In genomic region chr6:35602133-35602946, GRCh38 we compare ENCODE assay signal across 7 cellular contexts.
DNase-seq lines count a peak whose midpoint lies in the region; ATAC-seq and TF ChIP-seq lines count a peak whose summit lies in the region.

No MANE protein-coding gene starts in this region.

- H3K27ac ChIP-seq in heart right ventricle (peak overlapping the region; percentile 84 to 96 (median 91)), skin epidermis (peak overlapping the region; percentile 54 to 98 (median 84))

- peak overlapping the region; percentile 19 to 72 (median 63) for H3K4me3 Mint-ChIP-seq in IgD-negative memory B cell
- peak overlapping the region; percentile 72 for H3K4me3 Mint-ChIP-seq in activated T-helper 17 cell treated with anti-CD3 and anti-CD28 coated beads, Interleukin-2, amount 50 U/mL, for 72 hours

- H3K27me3 Mint-ChIP-seq in IgD-negative memory B cell = no peaks in the 10 kb centered on the region
- H3K27me3 Mint-ChIP-seq in activated T-helper 17 cell treated with anti-CD3 and anti-CD28 coated beads, Interleukin-2, amount 50 U/mL, for 72 hours = no peaks in the 10 kb centered on the region

- no peak for ATAC-seq in activated T-helper 17 cell treated with anti-CD3 and anti-CD28 coated beads, Interleukin-2, amount 50 U/mL, for 72 hours (replicated peaks)
- ATAC-seq in heart right ventricle = peak; percentile 54 to 89 (median 82)

- peaks cover 7% of the 10 kb centered on the region for H3K36me3 Mint-ChIP-seq in IgD-negative memory B cell
- H3K36me3 Mint-ChIP-seq in activated T-helper 17 cell treated with anti-CD3 and anti-CD28 coated beads, Interleukin-2, amount 50 U/mL, for 72 hours (ENCODE audit: low read depth) = peaks cover 14% of the 10 kb centered on the region

- peak overlapping the region in 7 of 10 donors; percentile 8 to 41 (median 29) for H3K4me3 ChIP-seq in heart right ventricle
- peak overlapping the region in 1 of 7 experiments; percentile 2 for H3K4me3 ChIP-seq in skin epidermis

- H3K9me3 Mint-ChIP-seq in IgD-negative memory B cell = no peaks in the 10 kb centered on the region
- H3K9me3 Mint-ChIP-seq in activated T-helper 17 cell treated with anti-CD3 and anti-CD28 coated beads, Interleukin-2, amount 50 U/mL, for 72 hours = no peaks in the 10 kb centered on the region

- H3K36me3 ChIP-seq in heart right ventricle = peaks cover 0 to 17% (median 0%) of the 10 kb centered on the region in 9 donors

- DNase-seq in heart right ventricle (no peak), NCI-H2081 (lab: John Stamatoyannopoulos, UW) (no peak), glomerular visceral epithelial cell (ENCODE audit: extremely low spot score) (no peak), hippocampal formation (lab: John Stamatoyannopoulos, UW) (no peak)

- 20 to 34% methylated on average over 6 of the region's 6 CpGs for WGBS in heart right ventricle, 2 donors

- no peaks in the 10 kb centered on the region for H3K27me3 ChIP-seq in heart right ventricle

- peaks cover 36 to 42% (median 41%) of the 10 kb centered on the region in 3 donors for H3K4me1 Mint-ChIP-seq in IgD-negative memory B cell
- H3K4me1 Mint-ChIP-seq in activated T-helper 17 cell treated with anti-CD3 and anti-CD28 coated beads, Interleukin-2, amount 50 U/mL, for 72 hours = peaks cover 51% of the 10 kb centered on the region

- H3K27ac Mint-ChIP-seq in IgD-negative memory B cell = peak overlapping the region; percentile 15 to 93 (median 57)
- peak overlapping the region; percentile 68 for H3K27ac Mint-ChIP-seq in activated T-helper 17 cell treated with anti-CD3 and anti-CD28 coated beads, Interleukin-2, amount 50 U/mL, for 72 hours

- peaks cover 14 to 86% (median 46%) of the 10 kb centered on the region in 9 donors for H3K4me1 ChIP-seq in heart right ventricle

- no peaks in the 10 kb centered on the region for H3K9me3 ChIP-seq in heart right ventricle

- intact Hi-C loops in heart right ventricle (cut with DNase I) = loop anchor here in 5 of 10 donors (1.0 to 10.0 kb wide), 7 partner anchors 18 to 134 kb away; partner anchors contain the start of gene FKBP5 (in 4 of the 5)

- TF ChIP-seq CTCF in heart right ventricle (IDR thresholded peaks at IDR 0.05) = no peak
